ENCODE assay signal across 8 cellular contexts in genomic region chr5:181190711-181191525, GRCh38. TPM values are rescaled to one million over a fixed set of nuclear protein-coding genes. Genes with fewer than 3 reads are reported as not detected.
A peak's percentile ranks its signal among the peaks of the same experiment; 100 is the strongest.
DNase-seq lines count a peak whose midpoint lies in the region; ATAC-seq, FAIRE-seq and TF ChIP-seq lines count a peak whose summit lies in the region.

No MANE protein-coding gene starts in this region.

- no peaks in the 10 kb centered on the region for H3K4me1 ChIP-seq in ectodermal cell (ENCODE audit: control insufficient read depth, insufficient read depth, low read length)
- H3K4me1 ChIP-seq in mucosa of rectum (ENCODE audit: control insufficient read depth in 2 of 2, insufficient read depth in 2 of 2, low read length in 2 of 2): peaks cover 15% of the 10 kb centered on the region in 2 donors

- ATAC-seq in HG02981 (IDR thresholded peaks at IDR 0.05; ENCODE audit: unreplicated experiment): peak; percentile 4

- 1% methylated on average over 66 of the region's 66 CpGs for WGBS in ectodermal cell, 2 experiments

- no peaks in the 10 kb centered on the region for H3K9me3 ChIP-seq in ectodermal cell (ENCODE audit: control insufficient read depth, low read length)
- no peaks in the 10 kb centered on the region for H3K9me3 ChIP-seq in mucosa of rectum (ENCODE audit: control insufficient read depth in 2 of 2, low read length in 2 of 2)

- FAIRE-seq in GM12891 (lab: Jason Lieb, UNC): peak; percentile 26

- H3K27ac ChIP-seq in ectodermal cell (ENCODE audit: insufficient read depth, low read depth, low read length, poor library complexity, severe bottlenecking) (no peak overlapping the region), mucosa of rectum (ENCODE audit: low read depth in 2 of 2, low read length in 2 of 2) (peak overlapping the region; percentile 86 to 92)

- no peak for DNase-seq in GM12891 (ENCODE audit: insufficient read length, low spot score)
- peak; percentile 34 for DNase-seq in T-helper 9 cell
- peak; percentile 56 for DNase-seq in ureter (ENCODE audit: low spot score)
- no peak for DNase-seq in UCSD-AML1 (lab: John Stamatoyannopoulos, UW; ENCODE audit: unreplicated experiment)
- no peak for DNase-seq in NCI-H446 treated with DMSO at 0.1 percent for 48 hours (lab: John Stamatoyannopoulos, UW)

- no peak for TF ChIP-seq POLR2A in GM12891 (IDR thresholded peaks at IDR 0.05; ENCODE audit: low read depth, low read length)

- peaks cover 27% of the 10 kb centered on the region for H3K27me3 ChIP-seq in ectodermal cell (ENCODE audit: control insufficient read depth, insufficient read depth, low read length, poor library complexity, severe bottlenecking)
- H3K27me3 ChIP-seq in mucosa of rectum (ENCODE audit: control insufficient read depth in 2 of 2, insufficient read depth in 2 of 2, low read length in 2 of 2): no peaks in the 10 kb centered on the region

- H3K4me3 ChIP-seq in ectodermal cell (ENCODE audit: insufficient read depth, low read depth, low read length) (peak overlapping the region; percentile 87), mucosa of rectum (ENCODE audit: low read length in 2 of 2) (peak overlapping the region; percentile 90 to 98)

- H3K36me3 ChIP-seq in ectodermal cell (ENCODE audit: control insufficient read depth, insufficient read depth, low read length) (no peaks in the 10 kb centered on the region), mucosa of rectum (ENCODE audit: control insufficient read depth in 2 of 2, insufficient read depth in 2 of 2, low read length in 2 of 2) (no peaks in the 10 kb centered on the region)

- H3K9ac ChIP-seq in mucosa of rectum (ENCODE audit: low read depth in 1 of 2, low read length in 2 of 2): peak overlapping the region; percentile 88 to 91

TF ChIP-seq in GM12891, 5 proteins besides CTCF, POLR2A, EP300 and RAD21:
- TF ChIP-seq POLR2AphosphoS5 (IDR thresholded peaks at IDR 0.05; ENCODE audit: low read depth, low read length): no peak
- no peak for TF ChIP-seq PAX5 (IDR thresholded peaks at IDR 0.05; ENCODE audit: insufficient read depth, low read length, severe bottlenecking)
- TF ChIP-seq SPI1 (IDR thresholded peaks at IDR 0.05; ENCODE audit: low read depth, low read length): no peak
- TF ChIP-seq TAF1 (IDR thresholded peaks at IDR 0.05; ENCODE audit: low read depth, low read length): no peak
- TF ChIP-seq POU2F2 (IDR thresholded peaks at IDR 0.05; ENCODE audit: low read depth, low read length): no peak

RNA-seq across cellular contexts. Expression of gene TRIM7, which starts 14.1 kb away (rescaled TPM):
- 0.19 TPM for polyA plus RNA-seq in GM12891 (2012; ENCODE audit: low read depth, missing spikeins)
- not detected for polyA plus RNA-seq in ectodermal cell (2013, experiment 1 of 4)
- polyA plus RNA-seq in ectodermal cell (2013, experiment 2 of 4): not detected
- polyA plus RNA-seq in ectodermal cell (2013, experiment 3 of 4): not detected
- polyA plus RNA-seq in ectodermal cell (2013, experiment 4 of 4): not detected
- total RNA-seq in ureter: 3.0 TPM

RNA-seq across cellular contexts. Expression of gene TRIM41, which starts 32.2 kb away (rescaled TPM):
- polyA plus RNA-seq in GM12891 (2012; ENCODE audit: low read depth, missing spikeins): 19.7 TPM
- 34.7 TPM for polyA plus RNA-seq in ectodermal cell (2013, experiment 1 of 4)
- 33.6 TPM for polyA plus RNA-seq in ectodermal cell (2013, experiment 2 of 4)
- 24.6 TPM for polyA plus RNA-seq in ectodermal cell (2013, experiment 3 of 4)
- 32.7 TPM for polyA plus RNA-seq in ectodermal cell (2013, experiment 4 of 4)
- total RNA-seq in ureter: 34.5 TPM

RNA-seq across cellular contexts. Expression of gene OR2V2, which starts 43.5 kb away (rescaled TPM):
- 0.06 TPM for polyA plus RNA-seq in GM12891 (2012; ENCODE audit: low read depth, missing spikeins)
- not detected for polyA plus RNA-seq in ectodermal cell (2013, experiment 1 of 4)
- not detected for polyA plus RNA-seq in ectodermal cell (2013, experiment 2 of 4)
- polyA plus RNA-seq in ectodermal cell (2013, experiment 3 of 4): not detected
- polyA plus RNA-seq in ectodermal cell (2013, experiment 4 of 4): not detected
- not detected for total RNA-seq in ureter

RNA-seq across cellular contexts. Expression of gene RACK1, which starts 52.8 kb away (rescaled TPM):
- 4,085 TPM for polyA plus RNA-seq in GM12891 (2012; ENCODE audit: low read depth, missing spikeins)
- 2,522 TPM for polyA plus RNA-seq in ectodermal cell (2013, experiment 1 of 4)
- polyA plus RNA-seq in ectodermal cell (2013, experiment 2 of 4): 2,564 TPM
- polyA plus RNA-seq in ectodermal cell (2013, experiment 3 of 4): 2,558 TPM
- polyA plus RNA-seq in ectodermal cell (2013, experiment 4 of 4): 2,793 TPM
- total RNA-seq in ureter: 1,824 TPM

RNA-seq across cellular contexts. Expression of gene OR2V1, which starts 59.9 kb away (rescaled TPM):
- 0.17 TPM for polyA plus RNA-seq in GM12891 (2012; ENCODE audit: low read depth, missing spikeins)
- not detected for polyA plus RNA-seq in ectodermal cell (2013, experiment 1 of 4)
- not detected for polyA plus RNA-seq in ectodermal cell (2013, experiment 2 of 4)
- polyA plus RNA-seq in ectodermal cell (2013, experiment 3 of 4): not detected
- polyA plus RNA-seq in ectodermal cell (2013, experiment 4 of 4): not detected
- total RNA-seq in ureter: not detected

Comparison
In these comparisons a context has a peak if more than half of its experiments do, and no peak if none do; other contexts are left out.
1. DNase-seq: peak in T-helper 9 cell (single experiment) and ureter (single experiment); none in GM12891 (single experiment), UCSD-AML1 (single experiment) and NCI-H446 treated with DMSO at 0.1 percent for 48 hours (single experiment).